ENCODE assay signal across 17 cellular contexts in genomic region chr7:76057103-76057812, GRCh38. TPM values are rescaled to one million over a fixed set of nuclear protein-coding genes. Genes with fewer than 3 reads are reported as not detected.
A peak's percentile ranks its signal among the peaks of the same experiment; 100 is the strongest.
DNase-seq lines count a peak whose midpoint lies in the region; ATAC-seq, FAIRE-seq and TF ChIP-seq lines count a peak whose summit lies in the region.
"Had no signal": no experiment of that assay in that cellular context is flagged by ENCODE, and none has a peak within 500 bp of the region (broad histone marks: within the 10 kb centered on the region; RNA-seq: fewer than 3 reads in every experiment).

No MANE protein-coding gene starts in this region.

- CTCF ChIA-PET in HepG2 (lab: Yijun Ruan, JAX; ENCODE audit: low intra/inter-chr PET ratio, low total read pairs), result no interaction called here

- peaks cover 10% of the 10 kb centered on the region for H3K36me3 Mint-ChIP-seq in progenitor cell of endocrine pancreas (ENCODE audit: insufficient read depth)
- peaks cover 5% of the 10 kb centered on the region for H3K36me3 Mint-ChIP-seq in type B pancreatic cell

- FAIRE-seq in HepG2 (lab: Jason Lieb, UNC), result no peak
- FAIRE-seq: A549 had no signal

- no peak overlapping the region for H2AFZ ChIP-seq in HepG2 (ENCODE audit: low read length)

- no peaks in the 10 kb centered on the region for H4K20me1 ChIP-seq in HepG2 (ENCODE audit: insufficient read depth, low read length)

- H3K4me1 Mint-ChIP-seq in progenitor cell of endocrine pancreas (ENCODE audit: low read depth) (no peaks in the 10 kb centered on the region), type B pancreatic cell (ENCODE audit: unreplicated experiment) (peaks cover 5% of the 10 kb centered on the region)

- no peak for DNase-seq in left ventricle myocardium inferior
- DNase-seq in heart right ventricle, result no peak
- DNase-seq in HepG2 (ENCODE audit: low spot score), result no peak
- no peak for DNase-seq in progenitor cell of endocrine pancreas (ENCODE audit: low spot score, unreplicated experiment)
- no peak for DNase-seq in type B pancreatic cell (ENCODE audit: extremely low spot score, unreplicated experiment)
- no peak for DNase-seq in NCI-H187 treated with DMSO at 0.1 percent for 48 hours (lab: John Stamatoyannopoulos, UW)
- no peak for DNase-seq in foreskin fibroblast
- DNase-seq in NOMO-1 treated with dmso at 0.1 percent for 144 hours (lab: John Stamatoyannopoulos, UW; ENCODE audit: unreplicated experiment), result no peak
- DNase-seq: COR-L47, DMS153, EL, NCI-H1417 treated with DMSO at 0.1 percent for 48 hours, NCI-H2081, NCI-H524 had no signal

- peaks cover 29% of the 10 kb centered on the region for H3K79me2 ChIP-seq in HepG2 (ENCODE audit: insufficient read depth, low read length)

- POLR2A ChIA-PET in HepG2 (lab: Yijun Ruan, JAX), result no interaction called here

- ATAC-seq in heart right ventricle (no peak), HepG2 (no peak)
- ATAC-seq: A549 had no signal

- H3K9ac ChIP-seq in HepG2 (ENCODE audit: insufficient read depth, low read depth, low read length), result peak overlapping the region; percentile 26; the same call in 1 of the 2 replicates

- TF ChIP-seq EP300 in HepG2 (IDR thresholded peaks at IDR 0.05; ENCODE audit: low read depth in 2 of 2, low read length in 2 of 2), result no peak
- no peak for TF ChIP-seq EP300 in HepG2 (CRISPR knock-in tag; IDR thresholded peaks at IDR 0.05; ENCODE audit: borderline replicate concordance)

- peak overlapping the region; percentile 45 for H3K27ac ChIP-seq in left ventricle myocardium inferior (replicated peaks)
- peak overlapping the region in 4 of 10 donors; percentile 13 to 81 (median 30) for H3K27ac ChIP-seq in heart right ventricle
- H3K27ac ChIP-seq in HepG2 (ENCODE audit: extremely low read length, insufficient read depth, low read length), result peak overlapping the region; percentile 35
- H3K27ac ChIP-seq: A549 had no signal

- H3K4me1 ChIP-seq in left ventricle myocardium inferior (peaks cover 78% of the 10 kb centered on the region), heart right ventricle (peaks cover 0 to 65% (median 29%) of the 10 kb centered on the region in 9 donors), HepG2 (ENCODE audit: insufficient read depth, low read length) (peaks cover 54% of the 10 kb centered on the region)

- no peak for TF ChIP-seq RAD21 in HepG2 (CRISPR knock-in tag; IDR thresholded peaks at IDR 0.05)

- no TSS peak for BruUV-seq in HepG2 (replicated peaks; lab: Mats Ljungman, UMichigan)

- H3K9me3 ChIP-seq in left ventricle myocardium inferior (replicated peaks) (no peaks in the 10 kb centered on the region), heart right ventricle (no peaks in the 10 kb centered on the region), HepG2 (ENCODE audit: low read length) (no peaks in the 10 kb centered on the region)
- H3K9me3 ChIP-seq: A549 had no signal

- intact Hi-C loops in left ventricle myocardium inferior (cut with micrococcal nuclease) (no loop called here), heart right ventricle (cut with DNase I) (loop anchor here in 1 of 10 donors (5.0 kb wide), 1 partner anchor 75 kb away; no protein-coding TSS in a partner anchor), HepG2 (cut with micrococcal nuclease; ENCODE audit: unreplicated experiment) (no loop called here)

- no peaks in the 10 kb centered on the region for H3K9me3 Mint-ChIP-seq in progenitor cell of endocrine pancreas (ENCODE audit: low read depth)
- no peaks in the 10 kb centered on the region for H3K9me3 Mint-ChIP-seq in type B pancreatic cell
- H3K9me3 Mint-ChIP-seq: CD14-positive monocyte, IgD-negative memory B cell had no signal

- H3K36me3 ChIP-seq in left ventricle myocardium inferior (peaks cover 81% of the 10 kb centered on the region), heart right ventricle (peaks cover 0 to 100% (median 36%) of the 10 kb centered on the region in 9 donors), HepG2 (replicated peaks in 1 of 2; ENCODE audit: control insufficient read depth in 1 of 2, insufficient read depth in 2 of 2, low read length in 2 of 2) (peaks cover 37 to 94% of the 10 kb centered on the region in 2 experiments)

- H3K27me3 ChIP-seq in left ventricle myocardium inferior (ENCODE audit: low read depth) (no peaks in the 10 kb centered on the region), heart right ventricle (no peaks in the 10 kb centered on the region), HepG2 (ENCODE audit: control insufficient read depth in 1 of 2, insufficient read depth in 2 of 2, low read length in 2 of 2) (no peaks in the 10 kb centered on the region)

- H3K4me3 Mint-ChIP-seq in progenitor cell of endocrine pancreas (ENCODE audit: low read depth) (no peak overlapping the region), type B pancreatic cell (no peak overlapping the region)
- H3K4me3 Mint-ChIP-seq: CD14-positive monocyte, IgD-negative memory B cell had no signal

- no peak overlapping the region for H3K4me3 ChIP-seq in left ventricle myocardium inferior
- no peak overlapping the region for H3K4me3 ChIP-seq in heart right ventricle
- no peak overlapping the region for H3K4me3 ChIP-seq in HepG2 (replicated peaks in 1 of 3; ENCODE audit: insufficient read depth in 1 of 3, low read depth in 2 of 3, low read length in 3 of 3)
- H3K4me3 ChIP-seq in foreskin fibroblast (ENCODE audit: low read depth in 1 of 2, low read length in 2 of 2), result no peak overlapping the region
- H3K4me3 ChIP-seq: A549 had no signal

- TF ChIP-seq POLR2A in HepG2 (IDR thresholded peaks at IDR 0.05; ENCODE audit: insufficient read depth in 1 of 2, low read depth in 2 of 2, low read length in 2 of 2), result no peak

- H3K27me3 Mint-ChIP-seq in progenitor cell of endocrine pancreas (no peaks in the 10 kb centered on the region), type B pancreatic cell (no peaks in the 10 kb centered on the region)
- H3K27me3 Mint-ChIP-seq: IgD-negative memory B cell had no signal

- no peak for TF ChIP-seq CTCF in left ventricle myocardium inferior (IDR thresholded peaks at IDR 0.05; ENCODE audit: borderline replicate concordance)
- TF ChIP-seq CTCF in heart right ventricle (IDR thresholded peaks at IDR 0.05), result no peak
- no peak for TF ChIP-seq CTCF in HepG2 (CRISPR knock-in tag; IDR thresholded peaks at IDR 0.05)
- no peak for TF ChIP-seq CTCF in progenitor cell of endocrine pancreas (IDR thresholded peaks at IDR 0.05; ENCODE audit: unreplicated experiment)
- TF ChIP-seq CTCF in type B pancreatic cell (conservative IDR thresholded peaks at IDR 0.05), result no peak
- TF ChIP-seq CTCF in foreskin fibroblast (IDR thresholded peaks at IDR 0.05; ENCODE audit: low read depth, low read length), result no peak

- 76 to 80% methylated on average over 18 of the region's 18 CpGs for WGBS in heart right ventricle, 2 donors
- 79% methylated on average over 18 of the region's 18 CpGs for WGBS in HepG2 (ENCODE audit: low lambda C conversion rate)

- no peak overlapping the region for H3K4me2 ChIP-seq in HepG2 (ENCODE audit: low read depth, low read length)
- H3K4me2 ChIP-seq: A549 had no signal

- H3K27ac Mint-ChIP-seq in progenitor cell of endocrine pancreas (peak overlapping the region; percentile 52), type B pancreatic cell (peak overlapping the region; percentile 63)
- H3K27ac Mint-ChIP-seq: IgD-negative memory B cell had no signal

- in situ Hi-C loops in HepG2 (cut with HindIII; ENCODE audit: extremely low pct_ligation_motif_present, low pct_unique_long_range_greater_than_20kb), result no loop called here

RNA-seq across cellular contexts. Expression of gene MDH2, which starts 9.4 kb away (rescaled TPM):
- total RNA-seq in left ventricle myocardium inferior (507 TPM), heart right ventricle (100 to 1,000 TPM; 383 to 686 (median 453) TPM), HepG2 (2016; rRNA removed; fragmentation: Illumina TruSeq; extraction: Trizol) (90.3 and 107 TPM in 2 replicates), progenitor cell of endocrine pancreas (119 and 122 TPM in 2 replicates), type B pancreatic cell (ENCODE audit: low replicate concordance) (177 and 239 TPM in 2 replicates)
- polyA plus RNA-seq in heart right ventricle (100 to 1,000 TPM in 1 of 2 donors, 10 to 100 TPM in 1; 66.1 to 252 TPM), HepG2 (2011; rRNA removed) (81.4 and 90.1 TPM in 2 replicates)
- total RNA-seq in HepG2 (2016; cell fraction: cytosol; rRNA removed; fragmentation: Illumina TruSeq; extraction: Trizol; ENCODE audit: low read depth), result 35.9 and 38.8 TPM in 2 replicates
- 93.0 and 94.6 TPM in 2 replicates for total RNA-seq in HepG2 (2016; cell fraction: insoluble cytoplasmic fraction; rRNA removed; fragmentation: Illumina TruSeq; extraction: Trizol)
- 44.2 and 48.6 TPM in 2 replicates for total RNA-seq in HepG2 (2016; cell fraction: membrane; rRNA removed; fragmentation: Illumina TruSeq; extraction: Trizol)
- 45.4 and 53.0 TPM in 2 replicates for total RNA-seq in HepG2 (2016; cell fraction: nucleus; rRNA removed; fragmentation: Illumina TruSeq; extraction: Trizol)
- polyA plus RNA-seq in HepG2 (2011; cell fraction: cytosol; rRNA removed), result 48.1 and 61.9 TPM in 2 replicates
- polyA plus RNA-seq in HepG2 (2011; cell fraction: nucleus; rRNA removed), result 51.2 and 52.4 TPM in 2 replicates
- 126 and 145 TPM in 2 replicates for polyA plus RNA-seq in HepG2 (2012)
- 80.9 and 96.5 TPM in 2 replicates for polyA plus RNA-seq in HepG2 (2016; cell fraction: cytosol; fragmentation: Illumina TruSeq; extraction: Trizol; ENCODE audit: low read depth)
- 203 and 256 TPM in 2 replicates for polyA plus RNA-seq in HepG2 (2016; cell fraction: insoluble cytoplasmic fraction; fragmentation: Illumina TruSeq; extraction: Trizol; ENCODE audit: low read depth)
- polyA plus RNA-seq in HepG2 (2016; cell fraction: membrane; fragmentation: Illumina TruSeq; extraction: Trizol; ENCODE audit: low read depth), result 77.6 and 81.5 TPM in 2 replicates
- 113 and 123 TPM in 2 replicates for polyA plus RNA-seq in HepG2 (2016; cell fraction: nucleus; fragmentation: Illumina TruSeq; extraction: Trizol; ENCODE audit: insufficient read depth, low read depth)
- 189 and 195 TPM in 2 replicates for polyA minus RNA-seq in HepG2 (2011; rRNA and poly(A)+ RNA removed; ENCODE audit: low replicate concordance)
- polyA minus RNA-seq in HepG2 (2011; cell fraction: cytosol; rRNA and poly(A)+ RNA removed), result 86.4 and 103 TPM in 2 replicates
- 29.9 and 37.8 TPM in 2 replicates for polyA minus RNA-seq in HepG2 (2011; cell fraction: nucleus; rRNA and poly(A)+ RNA removed)

RNA-seq across cellular contexts. Expression of gene STYXL1, which starts 9.5 kb away (rescaled TPM):
- total RNA-seq in left ventricle myocardium inferior, result 22.2 TPM
- total RNA-seq in heart right ventricle, result 10 to 100 TPM; 11.0 to 30.0 (median 16.9) TPM
- polyA plus RNA-seq in heart right ventricle, result 10 to 100 TPM; 41.5 to 53.9 TPM
- 23.9 and 28.0 TPM in 2 replicates for total RNA-seq in HepG2 (2016; rRNA removed; fragmentation: Illumina TruSeq; extraction: Trizol)
- 13.7 and 16.8 TPM in 2 replicates for total RNA-seq in HepG2 (2016; cell fraction: cytosol; rRNA removed; fragmentation: Illumina TruSeq; extraction: Trizol; ENCODE audit: low read depth)
- 21.2 and 33.5 TPM in 2 replicates for total RNA-seq in HepG2 (2016; cell fraction: insoluble cytoplasmic fraction; rRNA removed; fragmentation: Illumina TruSeq; extraction: Trizol)
- total RNA-seq in HepG2 (2016; cell fraction: membrane; rRNA removed; fragmentation: Illumina TruSeq; extraction: Trizol), result 15.6 and 15.7 TPM in 2 replicates
- total RNA-seq in HepG2 (2016; cell fraction: nucleus; rRNA removed; fragmentation: Illumina TruSeq; extraction: Trizol), result 13.0 and 16.7 TPM in 2 replicates
- 36.0 and 38.3 TPM in 2 replicates for polyA plus RNA-seq in HepG2 (2011; rRNA removed)
- 47.3 and 50.3 TPM in 2 replicates for polyA plus RNA-seq in HepG2 (2011; cell fraction: cytosol; rRNA removed)
- polyA plus RNA-seq in HepG2 (2011; cell fraction: nucleus; rRNA removed), result 19.1 and 23.0 TPM in 2 replicates
- 20.3 and 22.3 TPM in 2 replicates for polyA plus RNA-seq in HepG2 (2012)
- polyA plus RNA-seq in HepG2 (2016; cell fraction: cytosol; fragmentation: Illumina TruSeq; extraction: Trizol; ENCODE audit: low read depth), result 17.6 and 20.9 TPM in 2 replicates
- polyA plus RNA-seq in HepG2 (2016; cell fraction: insoluble cytoplasmic fraction; fragmentation: Illumina TruSeq; extraction: Trizol; ENCODE audit: low read depth), result 42.1 and 47.6 TPM in 2 replicates
- 19.0 and 20.3 TPM in 2 replicates for polyA plus RNA-seq in HepG2 (2016; cell fraction: membrane; fragmentation: Illumina TruSeq; extraction: Trizol; ENCODE audit: low read depth)
- 26.3 and 27.9 TPM in 2 replicates for polyA plus RNA-seq in HepG2 (2016; cell fraction: nucleus; fragmentation: Illumina TruSeq; extraction: Trizol; ENCODE audit: insufficient read depth, low read depth)
- polyA minus RNA-seq in HepG2 (2011; rRNA and poly(A)+ RNA removed; ENCODE audit: low replicate concordance), result 18.8 and 29.8 TPM in 2 replicates
- polyA minus RNA-seq in HepG2 (2011; cell fraction: cytosol; rRNA and poly(A)+ RNA removed), result 7.5 and 9.2 TPM in 2 replicates
- polyA minus RNA-seq in HepG2 (2011; cell fraction: nucleus; rRNA and poly(A)+ RNA removed), result 8.9 and 10.7 TPM in 2 replicates
- total RNA-seq in progenitor cell of endocrine pancreas, result 48.5 and 49.7 TPM in 2 replicates
- total RNA-seq in type B pancreatic cell (ENCODE audit: low replicate concordance), result 45.9 and 51.9 TPM in 2 replicates
